ENCODE assay signal across 12 cellular contexts in genomic region chr6:142841915-142842314, GRCh38.
A peak's percentile ranks its signal among the peaks of the same experiment; 100 is the strongest.
DNase-seq lines count a peak whose midpoint lies in the region; ATAC-seq lines count a peak whose summit lies in the region.
"Had no signal": no experiment of that assay in that cellular context is flagged by ENCODE, and none has a peak within 500 bp of the region (broad histone marks: within the 10 kb centered on the region; RNA-seq: fewer than 3 reads in every experiment).

No MANE protein-coding gene starts in this region.

- no peak overlapping the region for H4K91ac ChIP-seq in mesenchymal stem cell (ENCODE audit: low read length)

- H3K9me3 Mint-ChIP-seq in stimulated activated naive CD8-positive, alpha-beta T cell treated with anti-CD3 and anti-CD28 coated beads, Interleukin-15, Interleukin-2, amounts not matched to agents 100 ng/mL and 50 ng/mL, for 24 hours: no peaks in the 10 kb centered on the region
- H3K9me3 Mint-ChIP-seq in activated T-helper 2 cell treated with anti-CD3 and anti-CD28 coated beads, Interferon-gamma antibody, Interleukin-2, Interleukin-4, amounts not matched to agents 10 μg/mL and 5 μg/mL and 100 μg/mL, durations not matched to agents 14 hours and 24 hours and 36 hours: no peaks in the 10 kb centered on the region
- H3K9me3 Mint-ChIP-seq: CD14-positive monocyte, WTC11 had no signal

- H3K36me3 ChIP-seq in mesenchymal stem cell (ENCODE audit: control insufficient read depth in 1 of 2, insufficient read depth in 2 of 2, low read depth in 1 of 2, low read length in 2 of 2): no peaks in the 10 kb centered on the region

- no peak overlapping the region for H2BK15ac ChIP-seq in mesenchymal stem cell (ENCODE audit: low read depth, poor library complexity, severe bottlenecking)

- peak overlapping the region; percentile 83 for H3K9ac ChIP-seq in mesenchymal stem cell (ENCODE audit: low read length)

- DNase-seq in stimulated activated naive CD8-positive, alpha-beta T cell treated with anti-CD3 and anti-CD28 coated beads, Interleukin-15, Interleukin-2, amounts not matched to agents 100 U/mL and 50 U/mL, for 24 hours: no peak
- DNase-seq in activated T-helper 2 cell treated with anti-CD3 and anti-CD28 coated beads, Interferon-gamma antibody, Interleukin-2, Interleukin-4, amounts not matched to agents 10 μg/mL and 5 μg/mL and 100 μg/mL, durations not matched to agents 14 hours and 24 hours and 36 hours (ENCODE audit: low spot score): no peak
- DNase-seq in mesenchymal stem cell: no peak
- DNase-seq in NCI-H1436 (lab: John Stamatoyannopoulos, UW): no peak
- no peak for DNase-seq in NCI-H345 treated with DMSO at 0.1 percent for 48 hours (lab: John Stamatoyannopoulos, UW; ENCODE audit: unreplicated experiment)
- no peak for DNase-seq in DMS 273 treated with DMSO at 0.1 percent for 48 hours (lab: John Stamatoyannopoulos, UW)
- DNase-seq: anterior cingulate cortex; stimulated activated CD4-positive, alpha-beta T cell treated with anti-CD3 and anti-CD28 coated beads, Interleukin-15, amount 100 ng/mL, for 24 hours had no signal

- H3K27ac ChIP-seq in mesenchymal stem cell (ENCODE audit: low read length, poor library complexity, severe bottlenecking): no peak overlapping the region

- peaks cover 97% of the 10 kb centered on the region for H3K4me1 Mint-ChIP-seq in stimulated activated naive CD8-positive, alpha-beta T cell treated with anti-CD3 and anti-CD28 coated beads, Interleukin-15, Interleukin-2, amounts not matched to agents 100 ng/mL and 50 ng/mL, for 24 hours (ENCODE audit: low read depth)
- H3K4me1 Mint-ChIP-seq in activated T-helper 2 cell treated with anti-CD3 and anti-CD28 coated beads, Interferon-gamma antibody, Interleukin-2, Interleukin-4, amounts not matched to agents 10 μg/mL and 5 μg/mL and 100 μg/mL, durations not matched to agents 14 hours and 24 hours and 36 hours (ENCODE audit: low read depth): peaks cover 82% of the 10 kb centered on the region

- no peak overlapping the region for H3K4ac ChIP-seq in mesenchymal stem cell (ENCODE audit: low read depth in 1 of 2, low read length in 2 of 2)

- no peak overlapping the region for H3K4me2 ChIP-seq in mesenchymal stem cell (ENCODE audit: low read length, poor library complexity, severe bottlenecking)

- H3K4me3 ChIP-seq in mesenchymal stem cell (ENCODE audit: insufficient read depth in 1 of 2, low read depth in 1 of 2, low read length in 2 of 2): no peak overlapping the region

- no peaks in the 10 kb centered on the region for H3K27me3 ChIP-seq in mesenchymal stem cell (ENCODE audit: control insufficient read depth in 1 of 2, insufficient read depth in 1 of 2, low read length in 2 of 2)

- H2AK5ac ChIP-seq in mesenchymal stem cell (ENCODE audit: low read length, severe bottlenecking): no peak overlapping the region

- no peak overlapping the region for H2BK5ac ChIP-seq in mesenchymal stem cell (ENCODE audit: low read depth, low read length, poor library complexity, severe bottlenecking)

- no peak for ATAC-seq in stimulated activated naive CD8-positive, alpha-beta T cell treated with anti-CD3 and anti-CD28 coated beads, Interleukin-15, Interleukin-2, amounts not matched to agents 100 U/mL and 50 U/mL, for 24 hours
- no peak for ATAC-seq in HG02571 (IDR thresholded peaks at IDR 0.05; ENCODE audit: unreplicated experiment)
- ATAC-seq: WTC11 had no signal

- H3K36me3 Mint-ChIP-seq in stimulated activated naive CD8-positive, alpha-beta T cell treated with anti-CD3 and anti-CD28 coated beads, Interleukin-15, Interleukin-2, amounts not matched to agents 100 ng/mL and 50 ng/mL, for 24 hours (ENCODE audit: low read depth): peaks cover 9% of the 10 kb centered on the region
- H3K36me3 Mint-ChIP-seq in activated T-helper 2 cell treated with anti-CD3 and anti-CD28 coated beads, Interferon-gamma antibody, Interleukin-2, Interleukin-4, amounts not matched to agents 10 μg/mL and 5 μg/mL and 100 μg/mL, durations not matched to agents 14 hours and 24 hours and 36 hours (ENCODE audit: low read depth): peaks cover 10% of the 10 kb centered on the region
- H3K36me3 Mint-ChIP-seq: CD14-positive monocyte, WTC11 had no signal

- 100% methylated on average over 1 of the region's 1 CpG for WGBS in mesenchymal stem cell

- no peaks in the 10 kb centered on the region for H3K27me3 Mint-ChIP-seq in stimulated activated naive CD8-positive, alpha-beta T cell treated with anti-CD3 and anti-CD28 coated beads, Interleukin-15, Interleukin-2, amounts not matched to agents 100 ng/mL and 50 ng/mL, for 24 hours
- H3K27me3 Mint-ChIP-seq in activated T-helper 2 cell treated with anti-CD3 and anti-CD28 coated beads, Interferon-gamma antibody, Interleukin-2, Interleukin-4, amounts not matched to agents 10 μg/mL and 5 μg/mL and 100 μg/mL, durations not matched to agents 14 hours and 24 hours and 36 hours (ENCODE audit: low read depth): no peaks in the 10 kb centered on the region

- no peak overlapping the region for H3K18ac ChIP-seq in mesenchymal stem cell (ENCODE audit: low read depth in 1 of 2, low read length in 2 of 2)

- H3K14ac ChIP-seq in mesenchymal stem cell (ENCODE audit: low read length in 2 of 2): no peak overlapping the region

- H2BK12ac ChIP-seq in mesenchymal stem cell (ENCODE audit: low read length in 2 of 2): no peak overlapping the region

- H3K4me1 ChIP-seq in mesenchymal stem cell (ENCODE audit: control insufficient read depth, insufficient read depth, low read depth, low read length): peaks cover 11% of the 10 kb centered on the region

- no peak overlapping the region for H3K23ac ChIP-seq in mesenchymal stem cell (ENCODE audit: low read length in 2 of 2)

- intact Hi-C loops in activated T-helper 2 cell treated with anti-CD3 and anti-CD28 coated beads, Interferon-gamma antibody, Interleukin-2, Interleukin-4, amounts not matched to agents 10 μg/mL and 5 μg/mL and 100 μg/mL, durations not matched to agents 14 hours and 24 hours and 36 hours (cut with micrococcal nuclease): loop anchor here (1.0 to 10.0 kb wide), 6 partner anchors 15 to 447 kb away; no protein-coding TSS in a partner anchor

- H3K9me3 ChIP-seq in mesenchymal stem cell (ENCODE audit: control insufficient read depth, low read length): no peaks in the 10 kb centered on the region

- H3K4me3 Mint-ChIP-seq in stimulated activated naive CD8-positive, alpha-beta T cell treated with anti-CD3 and anti-CD28 coated beads, Interleukin-15, Interleukin-2, amounts not matched to agents 100 ng/mL and 50 ng/mL, for 24 hours: peak overlapping the region; percentile 86
- peak overlapping the region; percentile 67 for H3K4me3 Mint-ChIP-seq in activated T-helper 2 cell treated with anti-CD3 and anti-CD28 coated beads, Interferon-gamma antibody, Interleukin-2, Interleukin-4, amounts not matched to agents 10 μg/mL and 5 μg/mL and 100 μg/mL, durations not matched to agents 14 hours and 24 hours and 36 hours (ENCODE audit: low read depth)
- H3K4me3 Mint-ChIP-seq: WTC11 had no signal

- peak overlapping the region; percentile 99 for H3K27ac Mint-ChIP-seq in stimulated activated naive CD8-positive, alpha-beta T cell treated with anti-CD3 and anti-CD28 coated beads, Interleukin-15, Interleukin-2, amounts not matched to agents 100 ng/mL and 50 ng/mL, for 24 hours
- H3K27ac Mint-ChIP-seq in activated T-helper 2 cell treated with anti-CD3 and anti-CD28 coated beads, Interferon-gamma antibody, Interleukin-2, Interleukin-4, amounts not matched to agents 10 μg/mL and 5 μg/mL and 100 μg/mL, durations not matched to agents 14 hours and 24 hours and 36 hours: peak overlapping the region; percentile 92
- H3K27ac Mint-ChIP-seq: WTC11 had no signal

- H2BK120ac ChIP-seq in mesenchymal stem cell (ENCODE audit: low read depth, low read length): no peak overlapping the region

- no peak overlapping the region for H4K8ac ChIP-seq in mesenchymal stem cell (ENCODE audit: low read length)

- H2AFZ ChIP-seq in mesenchymal stem cell (ENCODE audit: low read depth, low read length): no peak overlapping the region

- H3K79me1 ChIP-seq in mesenchymal stem cell (replicated peaks; ENCODE audit: low read length, poor library complexity, severe bottlenecking): peaks cover 5% of the 10 kb centered on the region
